ENCODE assay signal across 9 cellular contexts in genomic region chr12:110039085-110039807, GRCh38. TPM values are rescaled to one million over a fixed set of nuclear protein-coding genes. Genes with fewer than 3 reads are reported as not detected.
A peak's percentile ranks its signal among the peaks of the same experiment; 100 is the strongest.
DNase-seq lines count a peak whose midpoint lies in the region; ATAC-seq and TF ChIP-seq lines count a peak whose summit lies in the region.
"Had no signal": no experiment of that assay in that cellular context is flagged by ENCODE, and none has a peak within 500 bp of the region (broad histone marks: within the 10 kb centered on the region; RNA-seq: fewer than 3 reads in every experiment).

No MANE protein-coding gene starts in this region.

- no peaks in the 10 kb centered on the region for H3K9me3 Mint-ChIP-seq in naive B cell
- H3K9me3 Mint-ChIP-seq: brain had no signal

- H3K4me3 Mint-ChIP-seq in naive B cell: peak overlapping the region in 1 of 8 donors; percentile 16
- H3K4me3 Mint-ChIP-seq: brain had no signal

- intact Hi-C loops in colonic mucosa (cut with DNase I): no loop called here

- H3K27ac ChIP-seq in colonic mucosa: peak overlapping the region; percentile 76

- H3K9me3 ChIP-seq in colonic mucosa: no peaks in the 10 kb centered on the region

- H3K4me3 ChIP-seq in colonic mucosa: no peak overlapping the region

- peak overlapping the region in 1 of 2 donors; percentile 38 for H3K9ac ChIP-seq in colonic mucosa (ENCODE audit: low read depth in 2 of 2, low read length in 2 of 2)

- peak; percentile 43 for DNase-seq in SIG-M5 treated with dmso at 0.1 percent for 504 hours (lab: John Stamatoyannopoulos, UW; ENCODE audit: unreplicated experiment)
- DNase-seq in SIG-M5 (lab: John Stamatoyannopoulos, UW): no peak
- peak; percentile 62 for DNase-seq in SW480 (ENCODE audit: low spot score)
- DNase-seq in colonic mucosa: peak; percentile 59
- no peak for DNase-seq in naive B cell
- DNase-seq in middle frontal gyrus (ENCODE audit: extremely low spot score, low spot score): no peak
- no peak for DNase-seq in DMS 273 treated with DMSO at 0.1 percent for 48 hours (lab: John Stamatoyannopoulos, UW)

- TF ChIP-seq CTCF in colonic mucosa (IDR thresholded peaks at IDR 0.05): no peak

- peaks cover 12% of the 10 kb centered on the region for H3K4me1 ChIP-seq in colonic mucosa

- H3K27ac Mint-ChIP-seq in naive B cell: peak overlapping the region; percentile 4 to 88 (median 66)

- H3K27me3 ChIP-seq in colonic mucosa: no peaks in the 10 kb centered on the region

- H3K36me3 ChIP-seq in colonic mucosa: peaks cover 20% of the 10 kb centered on the region

- ATAC-seq in naive B cell (ENCODE audit: low read depth in 2 of 2) (no peak), GM21367 (IDR thresholded peaks at IDR 0.05; ENCODE audit: unreplicated experiment) (no peak)

- H3K4me1 Mint-ChIP-seq in naive B cell: peaks cover 15 to 32% (median 29%) of the 10 kb centered on the region in 3 donors

- no peaks in the 10 kb centered on the region for H3K27me3 Mint-ChIP-seq in naive B cell
- H3K27me3 Mint-ChIP-seq: brain had no signal

- H3K36me3 Mint-ChIP-seq in naive B cell: peaks cover 14 to 23% of the 10 kb centered on the region in 2 donors

RNA-seq across cellular contexts. Expression of gene C12orf76, which starts 9.1 kb away (rescaled TPM):
- total RNA-seq in colonic mucosa: 1 to 10 TPM; 7.2 to 8.4 TPM
- 10 to 100 TPM; 10.6 to 19.8 (median 16.7) TPM for polyA plus RNA-seq in naive B cell (ENCODE audit: low read depth in 6 of 6)

RNA-seq across cellular contexts. Expression of gene ANKRD13A, which starts 40.0 kb away (rescaled TPM):
- total RNA-seq in colonic mucosa: 10 to 100 TPM; 39.9 to 69.1 TPM
- 10 to 100 TPM; 65.4 to 95.4 (median 78.7) TPM for polyA plus RNA-seq in naive B cell (ENCODE audit: low read depth in 6 of 6)

RNA-seq across cellular contexts. Expression of gene GIT2, which starts 43.1 kb away (rescaled TPM):
- total RNA-seq in colonic mucosa: 10 to 100 TPM; 23.3 to 26.8 TPM
- polyA plus RNA-seq in naive B cell (ENCODE audit: low read depth in 6 of 6): 100 to 1,000 TPM in 4 of 6 donors, 10 to 100 TPM in 2; 95.1 to 129 (median 101) TPM

Comparison
In these comparisons a context has a peak if more than half of its experiments do, and no peak if none do; other contexts are left out.
1. DNase-seq: peak in SIG-M5 treated with dmso at 0.1 percent for 504 hours (single experiment), SW480 (single experiment) and colonic mucosa (single experiment); none in SIG-M5 (single experiment), naive B cell (single experiment), middle frontal gyrus (single experiment) and DMS 273 treated with DMSO at 0.1 percent for 48 hours (single experiment).